In the genomic region with DNA sequence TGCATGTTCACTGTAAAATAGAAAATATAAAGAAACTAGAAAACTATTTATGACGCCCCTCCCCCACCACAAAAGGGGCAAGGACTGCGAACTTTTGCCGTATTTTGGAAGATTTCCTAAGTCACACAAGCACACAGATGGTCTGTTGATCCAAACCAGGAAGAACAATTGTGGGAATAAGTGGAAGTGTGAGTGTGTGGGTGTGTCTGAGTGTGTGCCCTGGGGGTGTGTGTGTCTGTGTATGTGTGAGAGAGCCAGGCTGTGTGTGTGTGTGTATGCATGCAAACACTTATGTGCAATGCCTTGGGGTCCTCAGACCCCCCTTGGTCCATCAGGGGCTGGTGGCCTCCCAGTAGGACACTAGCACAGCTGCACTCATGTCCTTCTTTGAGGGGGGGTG, we compare ENCODE assay signal across 1 cellular context.
TF ChIP-seq lines count a peak whose summit lies in the region.

No MANE protein-coding gene starts in this region.

TF ChIP-seq in IMR-90, 13 proteins besides CTCF, POLR2A, EP300 and RAD21 (continued from another document):
- TF ChIP-seq MXI1 (IDR thresholded peaks at IDR 0.05; ENCODE audit: borderline replicate concordance, low read depth, low read length) (no peak), MAZ (IDR thresholded peaks at IDR 0.05; ENCODE audit: borderline replicate concordance, low read depth, low read length) (no peak), MAFK (IDR thresholded peaks at IDR 0.05; ENCODE audit: low read depth, low read length) (no peak), BHLHE40 (IDR thresholded peaks at IDR 0.05; ENCODE audit: low read depth, low read length) (no peak), SMC3 (IDR thresholded peaks at IDR 0.05; ENCODE audit: low read depth, low read length) (no peak), CHD1 (IDR thresholded peaks at IDR 0.05; ENCODE audit: low read depth, low read length) (no peak)
- TF ChIP-seq, protein P1, sequence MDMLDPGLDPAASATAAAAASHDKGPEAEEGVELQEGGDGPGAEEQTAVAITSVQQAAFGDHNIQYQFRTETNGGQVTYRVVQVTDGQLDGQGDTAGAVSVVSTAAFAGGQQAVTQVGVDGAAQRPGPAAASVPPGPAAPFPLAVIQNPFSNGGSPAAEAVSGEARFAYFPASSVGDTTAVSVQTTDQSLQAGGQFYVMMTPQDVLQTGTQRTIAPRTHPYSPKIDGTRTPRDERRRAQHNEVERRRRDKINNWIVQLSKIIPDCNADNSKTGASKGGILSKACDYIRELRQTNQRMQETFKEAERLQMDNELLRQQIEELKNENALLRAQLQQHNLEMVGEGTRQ (IDR thresholded peaks at IDR 0.05; ENCODE audit: low read depth, low read length): no peak
